24 cellular contexts compared by ENCODE assay signal in genomic region chr1:65417729-65418128, GRCh38. TPM values are rescaled to one million over a fixed set of nuclear protein-coding genes. Genes with fewer than 3 reads are reported as not detected.
DNase-seq lines count a peak whose midpoint lies in the region; ATAC-seq, FAIRE-seq and TF ChIP-seq lines count a peak whose summit lies in the region.
"Had no signal": no experiment of that assay in that cellular context is flagged by ENCODE, and none has a peak within 500 bp of the region (broad histone marks: within the 10 kb centered on the region; RNA-seq: fewer than 3 reads in every experiment).

No MANE protein-coding gene starts in this region.

- peak overlapping the region; percentile 74 for H3K27ac ChIP-seq in cardiac muscle cell
- H3K27ac ChIP-seq in breast epithelium, result peak overlapping the region; percentile 69 to 99
- peak overlapping the region; percentile 66 to 78 for H3K27ac ChIP-seq in kidney (ENCODE audit: low read depth in 2 of 2, low read length in 2 of 2)
- peak overlapping the region; percentile 75 to 93 (median 77) for H3K27ac ChIP-seq in thyroid gland
- H3K27ac ChIP-seq in psoas muscle, result no peak overlapping the region
- H3K27ac ChIP-seq: 22Rv1, heart left ventricle, skin epidermis had no signal

- TF ChIP-seq POLR2A in breast epithelium (IDR thresholded peaks at IDR 0.05) (no peak), thyroid gland (IDR thresholded peaks at IDR 0.05) (peak in 1 of 2 donors; percentile 40)

- H3K36me3 ChIP-seq in cardiac muscle cell (peaks cover 12% of the 10 kb centered on the region), breast epithelium (no peaks in the 10 kb centered on the region), kidney (ENCODE audit: control insufficient read depth in 1 of 2, insufficient read depth in 2 of 2, low read length in 2 of 2) (no peaks in the 10 kb centered on the region), thyroid gland (no peaks in the 10 kb centered on the region), psoas muscle (ENCODE audit: insufficient read depth in 1 of 2, low read depth in 1 of 2) (no peaks in the 10 kb centered on the region)

- 51 to 66% methylated on average over 2 of the region's 2 CpGs for WGBS in thyroid gland, 2 donors
- 74 to 79% (median 75%) methylated on average over 2 of the region's 2 CpGs for WGBS in psoas muscle, 3 donors

- H3K27me3 ChIP-seq in cardiac muscle cell (no peaks in the 10 kb centered on the region), breast epithelium (no peaks in the 10 kb centered on the region), thyroid gland (no peaks in the 10 kb centered on the region), psoas muscle (ENCODE audit: insufficient read depth in 3 of 3, low read length in 2 of 3) (no peaks in the 10 kb centered on the region)
- H3K27me3 ChIP-seq: heart left ventricle had no signal

- H3K4me3 ChIP-seq in cardiac muscle cell (no peak overlapping the region), breast epithelium (peak overlapping the region in 2 of 3 donors; percentile 1 to 24), kidney (ENCODE audit: low read length in 2 of 2) (no peak overlapping the region), thyroid gland (replicated peaks in 1 of 3) (no peak overlapping the region), psoas muscle (no peak overlapping the region)
- H3K4me3 ChIP-seq: heart left ventricle, skin epidermis had no signal

- no peaks in the 10 kb centered on the region for H3K9me3 ChIP-seq in cardiac muscle cell (ENCODE audit: low read depth)
- no peaks in the 10 kb centered on the region for H3K9me3 ChIP-seq in breast epithelium
- H3K9me3 ChIP-seq in kidney (ENCODE audit: control insufficient read depth in 1 of 2, low read length in 2 of 2), result no peaks in the 10 kb centered on the region
- no peaks in the 10 kb centered on the region for H3K9me3 ChIP-seq in thyroid gland
- H3K9me3 ChIP-seq in psoas muscle, result no peaks in the 10 kb centered on the region
- H3K9me3 ChIP-seq: heart left ventricle had no signal

- peak overlapping the region in 1 of 2 donors; percentile 4 for H3K9ac ChIP-seq in kidney (ENCODE audit: low read length in 2 of 2)

- intact Hi-C loops in Right ventricle myocardium superior (cut with DNase I) (no loop called here), breast epithelium (cut with DNase I; ENCODE audit: low total_unique reads) (no loop called here), kidney (cut with DNase I) (no loop called here), thyroid gland (cut with DNase I) (no loop called here), psoas muscle (cut with DNase I) (no loop called here)

- H3K4me1 ChIP-seq in cardiac muscle cell (ENCODE audit: low read depth), result peaks cover 19% of the 10 kb centered on the region
- H3K4me1 ChIP-seq in breast epithelium, result peaks cover 0 to 13% of the 10 kb centered on the region in 2 donors
- peaks cover 18 to 38% of the 10 kb centered on the region in 2 donors for H3K4me1 ChIP-seq in kidney (ENCODE audit: control insufficient read depth in 1 of 2, insufficient read depth in 1 of 2, low read depth in 1 of 2, low read length in 2 of 2)
- peaks cover 30 to 33% of the 10 kb centered on the region in 2 donors for H3K4me1 ChIP-seq in thyroid gland
- peaks cover 14% of the 10 kb centered on the region for H3K4me1 ChIP-seq in psoas muscle

- ATAC-seq in Right ventricle myocardium superior (ENCODE audit: poor library complexity) (no peak), psoas muscle (no peak)
- ATAC-seq: activated CD4-positive, alpha-beta T cell treated with anti-CD3 and anti-CD28 coated beads for 36 hours; activated naive CD8-positive, alpha-beta T cell treated with anti-CD3 and anti-CD28 coated beads, Interleukin-2, amount 50 U/mL, for 24 hours; CD8-positive, alpha-beta T cell; heart left ventricle; Right ventricle myocardium inferior had no signal

- DNase-seq in cardiac muscle cell (ENCODE audit: low read depth in 1 of 2, low spot score in 1 of 2) (no peak), Right ventricle myocardium superior (no peak), breast epithelium (ENCODE audit: low spot score in 2 of 2) (peak in 1 of 2 donors; percentile 59), kidney (no peak), thyroid gland (peak; percentile 46 to 64), OCI-M1 (lab: John Stamatoyannopoulos, UW) (no peak), HTR-8/SVneo (ENCODE audit: insufficient read length, low spot score) (no peak), psoas muscle (no peak)
- DNase-seq: activated CD4-positive, alpha-beta T cell treated with anti-CD3 and anti-CD28 coated beads for 36 hours; activated gamma-delta T cell; activated naive CD8-positive, alpha-beta T cell treated with anti-CD3 and anti-CD28 coated beads, Interleukin-2, amount 50 U/mL, for 24 hours; activated T-cell treated with anti-CD3 and anti-CD28 coated beads, Interleukin-2, amount 50 U/mL, for 24 hours; CD8-positive, alpha-beta T cell; DMS53; heart left ventricle; mesendoderm; MV-4-11; NCI-H1436 treated with DMSO at 0.1 percent for 48 hours; NCI-H446 treated with DMSO at 0.1 percent for 48 hours; NCI-H82 had no signal

- FAIRE-seq in kidney (lab: Jason Lieb, UNC), result no peak
- FAIRE-seq in HTR-8/SVneo (lab: Jason Lieb, UNC), result no peak
- FAIRE-seq: G401.6 had no signal

- TF ChIP-seq CTCF in cardiac muscle cell (IDR thresholded peaks at IDR 0.05; ENCODE audit: low read depth, low read length) (no peak), breast epithelium (IDR thresholded peaks at IDR 0.05) (no peak), kidney (IDR thresholded peaks at IDR 0.05; ENCODE audit: borderline replicate concordance, extremely low read depth, insufficient read depth) (no peak), thyroid gland (IDR thresholded peaks at IDR 0.05) (no peak), psoas muscle (IDR thresholded peaks at IDR 0.05) (no peak)

RNA-seq across cellular contexts. Expression of gene LEPR, which starts 2.7 kb away (rescaled TPM):
- total RNA-seq in cardiac muscle cell (4.3 and 10.2 TPM in 2 replicates), Right ventricle myocardium superior (4.3 TPM), breast epithelium (10 to 100 TPM; 23.3 to 49.5 (median 23.5) TPM), kidney (13.8 TPM), thyroid gland (10 to 100 TPM; 11.4 to 80.4 (median 17.5) TPM), psoas muscle (1 to 10 TPM; 1.8 to 7.8 (median 4.7) TPM)
- polyA plus RNA-seq in cardiac muscle cell (5.5 and 13.6 TPM in 2 replicates), kidney (ENCODE audit: insufficient read depth, low read depth, low replicate concordance) (3.1 TPM), psoas muscle (1 to 10 TPM in 2 of 3 donors, under 1 TPM in 1; 0.73 to 2.1 (median 1.5) TPM)

RNA-seq across cellular contexts. Expression of gene LEPROT, which starts 2.7 kb away (rescaled TPM):
- total RNA-seq in cardiac muscle cell (33.7 and 43.3 TPM in 2 replicates), Right ventricle myocardium superior (54.1 TPM), breast epithelium (100 to 1,000 TPM in 1 of 3 donors, 10 to 100 TPM in 2; 71.1 to 103 (median 75.5) TPM), kidney (160 TPM), thyroid gland (100 to 1,000 TPM in 2 of 4 donors, 10 to 100 TPM in 2; 70.1 to 159 (median 94.2) TPM), psoas muscle (10 to 100 TPM; 20.3 to 34.5 (median 27.6) TPM)
- polyA plus RNA-seq in cardiac muscle cell (57.7 and 70.6 TPM in 2 replicates), kidney (ENCODE audit: insufficient read depth, low read depth, low replicate concordance) (67.6 TPM), psoas muscle (10 to 100 TPM; 14.9 to 28.7 (median 22.9) TPM)

Comparison
In these comparisons a context has a peak if more than half of its experiments do, and no peak if none do; other contexts are left out.
1. DNase-seq: peak in thyroid gland (2 of 2); none in cardiac muscle cell (0 of 2), Right ventricle myocardium superior (single experiment), kidney (single experiment), OCI-M1 (single experiment), HTR-8/SVneo (single experiment) and psoas muscle (0 of 2).
2. H3K4me3 ChIP-seq: peak in breast epithelium (2 of 3); none in cardiac muscle cell (single experiment), kidney (0 of 2), thyroid gland (0 of 3) and psoas muscle (single experiment).